Comparison of ENCODE assay signal across 8 cellular contexts in the genomic region with DNA sequence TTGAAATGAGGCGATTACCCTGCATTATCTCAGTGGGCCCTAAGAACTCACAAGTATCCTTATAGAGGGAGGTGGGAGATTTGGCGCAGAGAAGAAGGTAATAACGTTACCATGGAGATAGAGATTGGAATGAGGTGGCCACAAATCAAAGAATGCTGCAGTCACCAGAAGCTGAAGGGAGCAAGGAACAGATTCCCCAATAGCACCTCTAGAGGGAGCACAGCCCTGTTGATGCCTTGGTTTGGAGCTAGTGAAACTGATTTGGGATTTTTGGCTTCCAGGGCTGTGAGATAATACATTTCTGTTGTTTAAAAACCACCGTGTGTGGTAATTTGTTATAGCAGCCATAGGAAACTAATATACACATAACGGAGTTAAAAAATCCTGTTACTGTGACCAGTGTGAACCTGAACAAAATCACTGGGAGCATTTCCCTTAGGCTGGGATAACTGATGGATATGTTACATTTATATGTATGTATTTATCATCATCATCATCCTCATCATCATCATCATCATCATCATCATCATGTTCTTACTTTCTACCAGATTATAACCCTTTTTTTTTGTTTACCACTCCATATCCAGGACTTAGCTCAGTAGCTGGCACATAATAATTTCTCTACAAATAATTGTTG.
DNase-seq lines count a peak whose midpoint lies in the region; ATAC-seq lines count a peak whose summit lies in the region.

No MANE protein-coding gene starts in this region.

- ATAC-seq in Right ventricle myocardium inferior (peak; percentile 88), HG03280 (IDR thresholded peaks at IDR 0.05; ENCODE audit: unreplicated experiment) (peak; percentile 66)

- DNase-seq in Right ventricle myocardium inferior (ENCODE audit: missing footprints) (no peak), cardiac septum (ENCODE audit: low spot score) (no peak), NCI-H446 treated with DMSO at 0.1 percent for 48 hours (lab: John Stamatoyannopoulos, UW) (peak; percentile 42), dermis blood vessel endothelial cell (peak; percentile 52), midbrain (lab: John Stamatoyannopoulos, UW) (peak; percentile 17), activated T-cell treated with anti-CD3 and anti-CD28 coated beads for 4 hours (no peak)
- no peak for DNase-seq in effector CD4-positive, alpha-beta T cell

- intact Hi-C loops in Right ventricle myocardium inferior (cut with DNase I) (loop anchor here (2.0 to 5.0 kb wide), 2 partner anchors 40 to 99 kb away; partner anchors contain the start of gene LIN7A), cardiac septum (cut with DNase I) (loop anchor here (5.0 kb wide), 1 partner anchor 100 kb away; the partner anchor contains the start of gene LIN7A)

Comparison
In these comparisons a context has a peak if more than half of its experiments do, and no peak if none do; other contexts are left out.
1. DNase-seq: peak in NCI-H446 treated with DMSO at 0.1 percent for 48 hours (single experiment), dermis blood vessel endothelial cell (single experiment) and midbrain (single experiment); none in Right ventricle myocardium inferior (single experiment), cardiac septum (single experiment), activated T-cell treated with anti-CD3 and anti-CD28 coated beads for 4 hours (single experiment) and effector CD4-positive, alpha-beta T cell (single experiment).